In genomic region chr2:182530636-182531035, GRCh38 we compare ENCODE assay signal across 25 cellular contexts.
DNase-seq lines count a peak whose midpoint lies in the region; ATAC-seq, FAIRE-seq and TF ChIP-seq lines count a peak whose summit lies in the region.
"Had no signal": no experiment of that assay in that cellular context is flagged by ENCODE, and none has a peak within 500 bp of the region (broad histone marks: within the 10 kb centered on the region; RNA-seq: fewer than 3 reads in every experiment).

No MANE protein-coding gene starts in this region.

- intact Hi-C loops in HepG2 (cut with micrococcal nuclease; ENCODE audit: unreplicated experiment), result no loop called here
- intact Hi-C loops in right lobe of liver (cut with DNase I), result no loop called here
- intact Hi-C loops in K562 (cut with micrococcal nuclease), result no loop called here
- intact Hi-C loops in heart right ventricle (cut with DNase I), result no loop called here

- no peak for DNase-seq in HepG2 (ENCODE audit: low spot score)
- no peak for DNase-seq in right lobe of liver
- DNase-seq in K562 (ENCODE audit: extremely low read depth in 1 of 4, low spot score in 3 of 4), result no peak
- no peak for DNase-seq in neural progenitor cell (ENCODE audit: low spot score)
- no peak for DNase-seq in NCI-H446 treated with DMSO at 0.1 percent for 48 hours (lab: John Stamatoyannopoulos, UW)
- DNase-seq in heart right ventricle, result no peak
- DNase-seq: AML-193; CD4-positive, alpha-beta T cell; CD8-positive, alpha-beta T cell; COR-L47; DMS 273 treated with DMSO at 0.1 percent for 48 hours; DMS153; DMS53; DMS79; DND-41; EL; GDM1 had no signal

- TF ChIP-seq POLR2A in HepG2 (IDR thresholded peaks at IDR 0.05; ENCODE audit: insufficient read depth in 1 of 2, low read depth in 2 of 2, low read length in 2 of 2) (no peak), right lobe of liver (IDR thresholded peaks at IDR 0.05) (no peak), K562 (conservative IDR thresholded peaks at IDR 0.05) (no peak)

- TF ChIP-seq EP300 in HepG2 (IDR thresholded peaks at IDR 0.05; ENCODE audit: low read depth in 2 of 2, low read length in 2 of 2), result no peak
- no peak for TF ChIP-seq EP300 in HepG2 (CRISPR knock-in tag; IDR thresholded peaks at IDR 0.05; ENCODE audit: borderline replicate concordance)
- no peak for TF ChIP-seq EP300 in K562 (IDR thresholded peaks at IDR 0.05; ENCODE audit: low read length)

- BruUV-seq in HepG2 (replicated peaks; lab: Mats Ljungman, UMichigan) (no TSS peak), K562 (replicated peaks; lab: Mats Ljungman, UMichigan) (no TSS peak)

- no peak overlapping the region for H2AFZ ChIP-seq in HepG2 (ENCODE audit: low read length)
- H2AFZ ChIP-seq in K562 (ENCODE audit: low read depth, low read length), result no peak overlapping the region
- no peak overlapping the region for H2AFZ ChIP-seq in neural progenitor cell (replicated peaks)

- POLR2A ChIA-PET in HepG2 (lab: Yijun Ruan, JAX) (no interaction called here), K562 (lab: Yijun Ruan, JAX) (no interaction called here)

- no peaks in the 10 kb centered on the region for H3K27me3 ChIP-seq in HepG2 (ENCODE audit: control insufficient read depth in 1 of 2, insufficient read depth in 2 of 2, low read length in 2 of 2)
- H3K27me3 ChIP-seq in right lobe of liver, result no peaks in the 10 kb centered on the region
- no peaks in the 10 kb centered on the region for H3K27me3 ChIP-seq in K562 (ENCODE audit: control insufficient read depth in 2 of 2, insufficient read depth in 2 of 2, low read length in 2 of 2)
- no peaks in the 10 kb centered on the region for H3K27me3 ChIP-seq in neural progenitor cell
- H3K27me3 ChIP-seq in heart right ventricle, result no peaks in the 10 kb centered on the region
- H3K27me3 ChIP-seq: BLaER1 treated with 17β-estradiol and CSF1 and Interleukin-3, amounts not matched to agents 10 nM and 100 nM had no signal

- no peak for FAIRE-seq in HepG2 (lab: Jason Lieb, UNC)
- FAIRE-seq in K562 (lab: Jason Lieb, UNC), result no peak
- FAIRE-seq: A549, GM12878, GM12892, GM18507 had no signal

- H3K27ac ChIP-seq in HepG2 (ENCODE audit: extremely low read length, insufficient read depth, low read length) (no peak overlapping the region), right lobe of liver (no peak overlapping the region), K562 (ENCODE audit: extremely low read depth, low read depth, low read length) (no peak overlapping the region), neural progenitor cell (no peak overlapping the region), heart right ventricle (no peak overlapping the region)
- H3K27ac ChIP-seq: 22Rv1; A549; BLaER1 treated with 17β-estradiol and CSF1 and Interleukin-3, amounts not matched to agents 10 nM and 100 nM; C4-2B had no signal

- no peaks in the 10 kb centered on the region for H3F3A ChIP-seq in neural progenitor cell (ENCODE audit: low read depth)

- no peak overlapping the region for H3K4me3 ChIP-seq in HepG2 (replicated peaks in 1 of 3; ENCODE audit: insufficient read depth in 1 of 3, low read depth in 2 of 3, low read length in 3 of 3)
- H3K4me3 ChIP-seq in right lobe of liver, result no peak overlapping the region
- H3K4me3 ChIP-seq in K562, result no peak overlapping the region
- H3K4me3 ChIP-seq in neural progenitor cell, result no peak overlapping the region
- H3K4me3 ChIP-seq in heart right ventricle, result no peak overlapping the region
- H3K4me3 ChIP-seq: A549; BLaER1 treated with 17β-estradiol and CSF1 and Interleukin-3, amounts not matched to agents 10 nM and 100 nM; GM12878 had no signal

- H3K4me1 Mint-ChIP-seq in neural progenitor cell, result no peaks in the 10 kb centered on the region
- H3K4me1 Mint-ChIP-seq: B cell had no signal

- TF ChIP-seq CTCF in HepG2 (CRISPR knock-in tag; IDR thresholded peaks at IDR 0.05) (no peak), right lobe of liver (IDR thresholded peaks at IDR 0.05) (no peak), K562 (IDR thresholded peaks at IDR 0.05 in 2 of 3, conservative IDR thresholded peaks at IDR 0.05 in 1 of 3; ENCODE audit: insufficient read depth in 2 of 3, low read depth in 1 of 3, low read length in 3 of 3) (no peak), neural progenitor cell (IDR thresholded peaks at IDR 0.05) (no peak), heart right ventricle (IDR thresholded peaks at IDR 0.05) (no peak)

- H3K79me2 ChIP-seq in HepG2 (ENCODE audit: insufficient read depth, low read length), result no peaks in the 10 kb centered on the region
- H3K79me2 ChIP-seq in K562 (ENCODE audit: control insufficient read depth, insufficient read depth, low read length), result no peaks in the 10 kb centered on the region
- H3K79me2 ChIP-seq in neural progenitor cell (ENCODE audit: low read depth), result no peaks in the 10 kb centered on the region

- peaks cover 5% of the 10 kb centered on the region for H3K27me3 Mint-ChIP-seq in neural progenitor cell (ENCODE audit: insufficient read depth, low read depth)
- H3K27me3 Mint-ChIP-seq: B cell had no signal

- H4K20me1 ChIP-seq in HepG2 (ENCODE audit: insufficient read depth, low read length) (no peaks in the 10 kb centered on the region), K562 (replicated peaks; ENCODE audit: control insufficient read depth, insufficient read depth, low read length) (no peaks in the 10 kb centered on the region), neural progenitor cell (ENCODE audit: low read depth) (no peaks in the 10 kb centered on the region)
- H4K20me1 ChIP-seq: BLaER1 treated with 17β-estradiol and CSF1 and Interleukin-3, amounts not matched to agents 10 nM and 100 nM had no signal

- in situ Hi-C loops in HepG2 (cut with HindIII; ENCODE audit: extremely low pct_ligation_motif_present, low pct_unique_long_range_greater_than_20kb) (no loop called here), K562 (cut with MboI) (no loop called here)

- H3K9me3 Mint-ChIP-seq in neural progenitor cell, result peaks cover 33% of the 10 kb centered on the region

- CTCF ChIA-PET in HepG2 (lab: Yijun Ruan, JAX; ENCODE audit: low intra/inter-chr PET ratio, low total read pairs), result no interaction called here
- CTCF ChIA-PET in K562 (lab: Yijun Ruan, JAX; ENCODE audit: low intra/inter-chr PET ratio), result no interaction called here

- no peak overlapping the region for H3K4me2 ChIP-seq in HepG2 (ENCODE audit: low read depth, low read length)
- H3K4me2 ChIP-seq in K562 (ENCODE audit: insufficient read depth, low read length), result no peak overlapping the region
- H3K4me2 ChIP-seq in neural progenitor cell, result no peak overlapping the region
- H3K4me2 ChIP-seq: A549; BLaER1 treated with 17β-estradiol and CSF1 and Interleukin-3, amounts not matched to agents 10 nM and 100 nM had no signal

- H3K4me1 ChIP-seq in HepG2 (ENCODE audit: insufficient read depth, low read length), result no peaks in the 10 kb centered on the region
- H3K4me1 ChIP-seq in right lobe of liver, result no peaks in the 10 kb centered on the region
- no peaks in the 10 kb centered on the region for H3K4me1 ChIP-seq in K562 (replicated peaks in 1 of 2; ENCODE audit: control insufficient read depth in 2 of 2, insufficient read depth in 2 of 2, low read length in 2 of 2)
- no peaks in the 10 kb centered on the region for H3K4me1 ChIP-seq in neural progenitor cell
- no peaks in the 10 kb centered on the region for H3K4me1 ChIP-seq in heart right ventricle
- H3K4me1 ChIP-seq: A549; BLaER1 treated with 17β-estradiol and CSF1 and Interleukin-3, amounts not matched to agents 10 nM and 100 nM had no signal

- H3K9ac ChIP-seq in HepG2 (ENCODE audit: insufficient read depth, low read depth, low read length) (no peak overlapping the region), K562 (ENCODE audit: insufficient read depth in 1 of 2, low read depth in 2 of 2, low read length in 2 of 2) (no peak overlapping the region), neural progenitor cell (no peak overlapping the region)
- H3K9ac ChIP-seq: BLaER1 treated with 17β-estradiol and CSF1 and Interleukin-3, amounts not matched to agents 10 nM and 100 nM had no signal

- TF ChIP-seq RAD21 in HepG2 (CRISPR knock-in tag; IDR thresholded peaks at IDR 0.05) (no peak), K562 (CRISPR knock-in tag; conservative IDR thresholded peaks at IDR 0.05 in 1 of 2, IDR thresholded peaks at IDR 0.05 in 1 of 2) (no peak)

- peaks cover 11% of the 10 kb centered on the region for H3K36me3 Mint-ChIP-seq in neural progenitor cell
- H3K36me3 Mint-ChIP-seq: CD8-positive, alpha-beta T cell had no signal

- H3K4me3 Mint-ChIP-seq in neural progenitor cell, result no peak overlapping the region
- H3K4me3 Mint-ChIP-seq: B cell; CD4-positive, alpha-beta T cell; CD8-positive, alpha-beta T cell had no signal

- ATAC-seq in HepG2 (no peak), right lobe of liver (no peak), K562 (no peak), heart right ventricle (no peak)
- ATAC-seq: A549; CD8-positive, alpha-beta T cell; GM12878 had no signal

- H3K9me1 ChIP-seq in K562 (ENCODE audit: control insufficient read depth, insufficient read depth, low read length), result no peaks in the 10 kb centered on the region

- H3K9me3 ChIP-seq in HepG2 (ENCODE audit: low read length), result peaks cover 7% of the 10 kb centered on the region; the same call in 1 of the 2 replicates
- H3K9me3 ChIP-seq in right lobe of liver, result no peaks in the 10 kb centered on the region
- H3K9me3 ChIP-seq in K562 (replicated peaks; ENCODE audit: control insufficient read depth, insufficient read depth, low read depth, low read length), result no peaks in the 10 kb centered on the region; the same call in 1 of the 2 replicates
- H3K9me3 ChIP-seq in neural progenitor cell (ENCODE audit: low read depth), result no peaks in the 10 kb centered on the region
- H3K9me3 ChIP-seq in heart right ventricle, result no peaks in the 10 kb centered on the region
- H3K9me3 ChIP-seq: A549 had no signal

- no peaks in the 10 kb centered on the region for H3K36me3 ChIP-seq in HepG2 (replicated peaks in 1 of 2; ENCODE audit: control insufficient read depth in 1 of 2, insufficient read depth in 2 of 2, low read length in 2 of 2)
- H3K36me3 ChIP-seq in right lobe of liver, result no peaks in the 10 kb centered on the region
- no peaks in the 10 kb centered on the region for H3K36me3 ChIP-seq in K562 (ENCODE audit: control insufficient read depth, insufficient read depth, low read length)
- H3K36me3 ChIP-seq in neural progenitor cell, result no peaks in the 10 kb centered on the region
- H3K36me3 ChIP-seq in heart right ventricle, result no peaks in the 10 kb centered on the region
- H3K36me3 ChIP-seq: BLaER1 treated with 17β-estradiol and CSF1 and Interleukin-3, amounts not matched to agents 10 nM and 100 nM had no signal

- H3K27ac Mint-ChIP-seq in neural progenitor cell, result peak overlapping the region; percentile 18
- H3K27ac Mint-ChIP-seq: B cell; CD4-positive, alpha-beta T cell; CD8-positive, alpha-beta T cell had no signal

TF ChIP-seq in HepG2, 621 proteins besides CTCF, POLR2A, EP300 and RAD21 (continues in another document):
- TF ChIP-seq WIZ (CRISPR knock-in tag; IDR thresholded peaks at IDR 0.05) (no peak), MAFF (IDR thresholded peaks at IDR 0.05; ENCODE audit: low read depth, low read length) (peak; percentile 69), MAFK (conservative IDR thresholded peaks at IDR 0.05 in 1 of 2, IDR thresholded peaks at IDR 0.05 in 1 of 2; ENCODE audit: low read length in 2 of 2) (peak; percentile 56 to 76; a peak in 3 of 4 replicates)

TF ChIP-seq in K562, 482 proteins besides CTCF, POLR2A, EP300 and RAD21 (continues in another document):
- TF ChIP-seq SMARCA5 (IDR thresholded peaks at IDR 0.05), result no peak
- no peak for TF ChIP-seq CHD2 (IDR thresholded peaks at IDR 0.05; ENCODE audit: low read depth, low read length)
- peak; percentile 85 for TF ChIP-seq ZNF316 (IDR thresholded peaks at IDR 0.05)
- TF ChIP-seq SMAD3 (CRISPR knock-in tag; conservative IDR thresholded peaks at IDR 0.05), result no peak

Comparison
In these comparisons a context has a peak if more than half of its experiments do, and no peak if none do; other contexts are left out.
1. Of the 241 proteins assayed by ChIP-seq in both HepG2 and K562: peak only in HepG2: MAFF and MAFK; only in K562: none; in both: none; in neither: 239.